23 cellular contexts compared by ENCODE assay signal in genomic region chr14:31943861-31944255, GRCh38.
DNase-seq lines count a peak whose midpoint lies in the region; ATAC-seq, FAIRE-seq and TF ChIP-seq lines count a peak whose summit lies in the region.
"Had no signal": no experiment of that assay in that cellular context is flagged by ENCODE, and none has a peak within 500 bp of the region (broad histone marks: within the 10 kb centered on the region; RNA-seq: fewer than 3 reads in every experiment).

No MANE protein-coding gene starts in this region.

- 93% methylated on average over 12 of the region's 12 CpGs for WGBS in HepG2 (ENCODE audit: low lambda C conversion rate)
- 96% methylated on average over 11 of the region's 12 CpGs for WGBS in right lobe of liver (ENCODE audit: insufficient coverage, low coverage, low lambda C conversion rate, missing lambda C conversion rate)

- no peak for FAIRE-seq in HepG2 (lab: Jason Lieb, UNC)

- TF ChIP-seq CTCF in HepG2 (CRISPR knock-in tag; IDR thresholded peaks at IDR 0.05) (no peak), right lobe of liver (IDR thresholded peaks at IDR 0.05) (no peak)

- ATAC-seq in HepG2 (no peak), right lobe of liver (no peak), HG02870 (IDR thresholded peaks at IDR 0.05; ENCODE audit: unreplicated experiment) (no peak), esophagus mucosa (no peak)
- ATAC-seq in activated T-helper 17 cell treated with anti-CD3 and anti-CD28 coated beads, Interleukin-2, amount 50 U/mL, for 72 hours (replicated peaks), result no peak
- ATAC-seq: gastrocnemius medialis had no signal

- intact Hi-C loops in HepG2 (cut with micrococcal nuclease; ENCODE audit: unreplicated experiment), result loop anchor here (1.0 to 2.0 kb wide), 2 partner anchors 24 to 69 kb away; no protein-coding TSS in a partner anchor
- intact Hi-C loops in right lobe of liver (cut with DNase I), result no loop called here

- no peaks in the 10 kb centered on the region for H4K20me1 ChIP-seq in HepG2 (ENCODE audit: insufficient read depth, low read length)
- H4K20me1 ChIP-seq: BLaER1 had no signal

- peak overlapping the region; percentile 76 for H3K4me2 ChIP-seq in HepG2 (ENCODE audit: low read depth, low read length)
- H3K4me2 ChIP-seq: BLaER1 had no signal

- H2AFZ ChIP-seq in HepG2 (ENCODE audit: low read length), result no peak overlapping the region

- no peak for TF ChIP-seq RAD21 in HepG2 (CRISPR knock-in tag; IDR thresholded peaks at IDR 0.05)

- peak overlapping the region; percentile 79 for H3K27ac Mint-ChIP-seq in activated T-helper 17 cell treated with anti-CD3 and anti-CD28 coated beads, Interleukin-2, amount 50 U/mL, for 72 hours
- H3K27ac Mint-ChIP-seq: activated naive CD8-positive, alpha-beta T cell treated with anti-CD3 and anti-CD28 coated beads for 36 hours; immature natural killer cell; stimulated activated naive CD8-positive, alpha-beta T cell treated with anti-CD3 and anti-CD28 coated beads, Interleukin-15, Interleukin-2, amounts not matched to agents 100 ng/mL and 50 ng/mL, for 24 hours had no signal

- H3K4me3 Mint-ChIP-seq in activated T-helper 17 cell treated with anti-CD3 and anti-CD28 coated beads, Interleukin-2, amount 50 U/mL, for 72 hours, result peak overlapping the region; percentile 63
- H3K4me3 Mint-ChIP-seq: activated naive CD8-positive, alpha-beta T cell treated with anti-CD3 and anti-CD28 coated beads for 36 hours; immature natural killer cell; stimulated activated naive CD8-positive, alpha-beta T cell treated with anti-CD3 and anti-CD28 coated beads, Interleukin-15, Interleukin-2, amounts not matched to agents 100 ng/mL and 50 ng/mL, for 24 hours had no signal

- CTCF ChIA-PET in HepG2 (lab: Yijun Ruan, JAX; ENCODE audit: low intra/inter-chr PET ratio, low total read pairs), result interaction anchor here (0.7 kb wide), 1 partner anchor 130 kb away, joined by 3 read pairs; no protein-coding TSS in a partner anchor

- DNase-seq in HepG2 (ENCODE audit: low spot score) (no peak), right lobe of liver (no peak), DMS 273 (lab: John Stamatoyannopoulos, UW; ENCODE audit: unreplicated experiment) (no peak)
- DNase-seq: activated naive CD8-positive, alpha-beta T cell treated with anti-CD3 and anti-CD28 coated beads for 36 hours; aorta; gastrocnemius medialis; GOT3; hypothalamus; immature natural killer cell; mesenchymal stem cell; naive B cell; NCI-H1092 treated with DMSO at 0.1 percent for 48 hours; NCI-H187; nucleus accumbens; SHP77 treated with DMSO at 0.1 percent for 48 hours; SW 1271 had no signal

- no peak for TF ChIP-seq POLR2A in HepG2 (IDR thresholded peaks at IDR 0.05; ENCODE audit: insufficient read depth in 1 of 2, low read depth in 2 of 2, low read length in 2 of 2)
- TF ChIP-seq POLR2A in right lobe of liver (IDR thresholded peaks at IDR 0.05), result no peak

- H3K9me3 ChIP-seq in HepG2 (ENCODE audit: low read length) (no peaks in the 10 kb centered on the region), right lobe of liver (no peaks in the 10 kb centered on the region), mucosa of stomach (ENCODE audit: control insufficient read depth, low read length) (no peaks in the 10 kb centered on the region)
- H3K9me3 ChIP-seq: BLaER1, gastrocnemius medialis had no signal

- in situ Hi-C loops in HepG2 (cut with HindIII; ENCODE audit: extremely low pct_ligation_motif_present, low pct_unique_long_range_greater_than_20kb), result no loop called here

- POLR2A ChIA-PET in HepG2 (lab: Yijun Ruan, JAX), result interaction anchor here (2.9 kb wide), 1 partner anchor 133 kb away, joined by 10 read pairs; the partner anchor contains the start of gene ARHGAP5

- H3K27me3 ChIP-seq in HepG2 (ENCODE audit: control insufficient read depth in 1 of 2, insufficient read depth in 2 of 2, low read length in 2 of 2), result no peaks in the 10 kb centered on the region
- H3K27me3 ChIP-seq in right lobe of liver, result no peaks in the 10 kb centered on the region
- H3K27me3 ChIP-seq in mucosa of stomach (ENCODE audit: control insufficient read depth, insufficient read depth, low read length), result no peaks in the 10 kb centered on the region
- H3K27me3 ChIP-seq: BLaER1, gastrocnemius medialis had no signal

- TSS peak; percentile 94 for BruUV-seq in HepG2 (replicated peaks; lab: Mats Ljungman, UMichigan)

- no peaks in the 10 kb centered on the region for H3K9me3 Mint-ChIP-seq in activated T-helper 17 cell treated with anti-CD3 and anti-CD28 coated beads, Interleukin-2, amount 50 U/mL, for 72 hours
- H3K9me3 Mint-ChIP-seq: activated naive CD8-positive, alpha-beta T cell treated with anti-CD3 and anti-CD28 coated beads for 36 hours; immature natural killer cell; naive B cell; stimulated activated naive CD8-positive, alpha-beta T cell treated with anti-CD3 and anti-CD28 coated beads, Interleukin-15, Interleukin-2, amounts not matched to agents 100 ng/mL and 50 ng/mL, for 24 hours had no signal

- no peaks in the 10 kb centered on the region for H3K27me3 Mint-ChIP-seq in activated T-helper 17 cell treated with anti-CD3 and anti-CD28 coated beads, Interleukin-2, amount 50 U/mL, for 72 hours
- H3K27me3 Mint-ChIP-seq: activated naive CD8-positive, alpha-beta T cell treated with anti-CD3 and anti-CD28 coated beads for 36 hours; naive B cell; stimulated activated naive CD8-positive, alpha-beta T cell treated with anti-CD3 and anti-CD28 coated beads, Interleukin-15, Interleukin-2, amounts not matched to agents 100 ng/mL and 50 ng/mL, for 24 hours had no signal

- H3K4me1 Mint-ChIP-seq in activated T-helper 17 cell treated with anti-CD3 and anti-CD28 coated beads, Interleukin-2, amount 50 U/mL, for 72 hours, result peaks cover 23% of the 10 kb centered on the region

- peak overlapping the region in 1 of 3 experiments; percentile 62; a peak in 3 of 6 replicates for H3K4me3 ChIP-seq in HepG2 (replicated peaks in 1 of 3; ENCODE audit: insufficient read depth in 1 of 3, low read depth in 2 of 3, low read length in 3 of 3)
- no peak overlapping the region for H3K4me3 ChIP-seq in right lobe of liver
- peak overlapping the region; percentile 38 for H3K4me3 ChIP-seq in mucosa of stomach (ENCODE audit: low read length)
- H3K4me3 ChIP-seq: BLaER1, gastrocnemius medialis, K562 had no signal

- H3K36me3 ChIP-seq in HepG2 (replicated peaks in 1 of 2; ENCODE audit: control insufficient read depth in 1 of 2, insufficient read depth in 2 of 2, low read length in 2 of 2) (no peaks in the 10 kb centered on the region), right lobe of liver (no peaks in the 10 kb centered on the region), mucosa of stomach (ENCODE audit: control insufficient read depth, insufficient read depth, low read length) (no peaks in the 10 kb centered on the region)
- H3K36me3 ChIP-seq: BLaER1, gastrocnemius medialis had no signal

- H3K79me2 ChIP-seq in HepG2 (ENCODE audit: insufficient read depth, low read length), result no peaks in the 10 kb centered on the region

- no peak for TF ChIP-seq EP300 in HepG2 (IDR thresholded peaks at IDR 0.05; ENCODE audit: low read depth in 2 of 2, low read length in 2 of 2)
- TF ChIP-seq EP300 in HepG2 (CRISPR knock-in tag; IDR thresholded peaks at IDR 0.05; ENCODE audit: borderline replicate concordance), result no peak

- H3K27ac ChIP-seq in HepG2 (ENCODE audit: extremely low read length, insufficient read depth, low read length) (no peak overlapping the region), right lobe of liver (no peak overlapping the region)
- H3K27ac ChIP-seq: BLaER1, gastrocnemius medialis had no signal

- H3K36me3 Mint-ChIP-seq in activated T-helper 17 cell treated with anti-CD3 and anti-CD28 coated beads, Interleukin-2, amount 50 U/mL, for 72 hours (ENCODE audit: low read depth), result no peaks in the 10 kb centered on the region
- H3K36me3 Mint-ChIP-seq: activated naive CD8-positive, alpha-beta T cell treated with anti-CD3 and anti-CD28 coated beads for 36 hours; immature natural killer cell; naive B cell had no signal

- H3K9ac ChIP-seq in HepG2 (ENCODE audit: insufficient read depth, low read depth, low read length) (peak overlapping the region; percentile 50), mucosa of stomach (ENCODE audit: low read length) (peak overlapping the region; percentile 19)
- H3K9ac ChIP-seq: BLaER1 had no signal

- H3K4me1 ChIP-seq in HepG2 (ENCODE audit: insufficient read depth, low read length), result peaks cover 66% of the 10 kb centered on the region
- H3K4me1 ChIP-seq in right lobe of liver, result no peaks in the 10 kb centered on the region
- H3K4me1 ChIP-seq in mucosa of stomach (ENCODE audit: control insufficient read depth, insufficient read depth, low read length), result peaks cover 59% of the 10 kb centered on the region
- H3K4me1 ChIP-seq: BLaER1, gastrocnemius medialis had no signal

TF ChIP-seq in HepG2, 621 proteins besides CTCF, POLR2A, EP300 and RAD21 (continues in another document):
- TF ChIP-seq CEBPG (CRISPR knock-in tag; IDR thresholded peaks at IDR 0.05) (peak; percentile 30; the same call in 1 of the 2 replicates), ARID3A (IDR thresholded peaks at IDR 0.05; ENCODE audit: low read depth, low read length) (0 out of 2 replicates have a peak, but pooled peaks have one; percentile 8), ZNF510 (CRISPR knock-in tag; IDR thresholded peaks at IDR 0.05; ENCODE audit: low read depth) (no peak), TAF1 (CRISPR knock-in tag; IDR thresholded peaks at IDR 0.05) (no peak), ZNF275 (CRISPR knock-in tag; IDR thresholded peaks at IDR 0.05; ENCODE audit: borderline replicate concordance) (no peak), ZNF331 (CRISPR knock-in tag; IDR thresholded peaks at IDR 0.05) (no peak)
